Comparison of ENCODE assay signal across 8 cellular contexts in genomic region chr1:107058245-107059032, GRCh38. TPM values are rescaled to one million over a fixed set of nuclear protein-coding genes. Genes with fewer than 3 reads are reported as not detected.
A peak's percentile ranks its signal among the peaks of the same experiment; 100 is the strongest.
DNase-seq lines count a peak whose midpoint lies in the region; ATAC-seq and TF ChIP-seq lines count a peak whose summit lies in the region.
"Had no signal": no experiment of that assay in that cellular context is flagged by ENCODE, and none has a peak within 500 bp of the region (broad histone marks: within the 10 kb centered on the region; RNA-seq: fewer than 3 reads in every experiment).

No MANE protein-coding gene starts in this region.

- peaks cover 5% of the 10 kb centered on the region for H3K36me3 Mint-ChIP-seq in osteocyte (ENCODE audit: unreplicated experiment)

- H3K27ac Mint-ChIP-seq in osteocyte (ENCODE audit: unreplicated experiment), result no peak overlapping the region

- peaks cover 15% of the 10 kb centered on the region for H3K4me1 Mint-ChIP-seq in osteocyte (ENCODE audit: unreplicated experiment)

- TF ChIP-seq CTCF in GM13977 (IDR thresholded peaks at IDR 0.05; ENCODE audit: extremely low read depth, insufficient read depth, missing control alignments), result no peak
- TF ChIP-seq CTCF in osteocyte (IDR thresholded peaks at IDR 0.05), result no peak

- in situ Hi-C loops in GM13977 (cut with MboI; ENCODE audit: low pct_unique_long_range_greater_than_20kb, low sequenced_read_pairs, unreplicated experiment), result no loop called here

- H3K9me3 Mint-ChIP-seq in osteocyte (ENCODE audit: unreplicated experiment), result no peaks in the 10 kb centered on the region

- peak overlapping the region; percentile 1 for H3K4me3 ChIP-seq in effector memory CD4-positive, alpha-beta T cell (ENCODE audit: insufficient read depth, low read depth, low read length, poor library complexity, severe bottlenecking)

- H3K27me3 ChIP-seq in effector memory CD4-positive, alpha-beta T cell (replicated peaks; ENCODE audit: control insufficient read depth, insufficient read depth, low read length, poor library complexity, severe bottlenecking), result no peaks in the 10 kb centered on the region
- H3K27me3 ChIP-seq: cardiac muscle cell had no signal

- no peaks in the 10 kb centered on the region for H3K36me3 ChIP-seq in effector memory CD4-positive, alpha-beta T cell (ENCODE audit: control insufficient read depth, insufficient read depth, low read length)
- H3K36me3 ChIP-seq: cardiac muscle cell had no signal

- DNase-seq in GM13977 (ENCODE audit: low spot score) (peak; percentile 30), NOMO-1 treated with DMSO at 0.1 percent for 48 hours (lab: John Stamatoyannopoulos, UW; ENCODE audit: unreplicated experiment) (peak; percentile 53), osteocyte (ENCODE audit: extremely low spot score, unreplicated experiment) (no peak), A172 (ENCODE audit: low spot score) (no peak), dedifferentiated amniotic fluid mesenchymal stem cell (ENCODE audit: extremely low spot score) (no peak)
- no peak for DNase-seq in effector memory CD4-positive, alpha-beta T cell

- H3K27ac ChIP-seq in effector memory CD4-positive, alpha-beta T cell (ENCODE audit: insufficient read depth, low read length, poor library complexity, severe bottlenecking), result no peak overlapping the region
- H3K27ac ChIP-seq: cardiac muscle cell had no signal

- peak overlapping the region; percentile 98 for H3K4me3 Mint-ChIP-seq in osteocyte (ENCODE audit: unreplicated experiment)

- H3K27me3 Mint-ChIP-seq in osteocyte (ENCODE audit: unreplicated experiment), result no peaks in the 10 kb centered on the region

- no peaks in the 10 kb centered on the region for H3K9me3 ChIP-seq in effector memory CD4-positive, alpha-beta T cell (ENCODE audit: control insufficient read depth, low read length)

- no peak for ATAC-seq in HG03196 (IDR thresholded peaks at IDR 0.05; ENCODE audit: unreplicated experiment)

- peaks cover 10% of the 10 kb centered on the region for H3K4me1 ChIP-seq in effector memory CD4-positive, alpha-beta T cell (ENCODE audit: control insufficient read depth, insufficient read depth, low read length, poor library complexity, severe bottlenecking)

RNA-seq across cellular contexts. Expression of gene PRMT6, which starts 2.0 kb away (rescaled TPM):
- total RNA-seq in osteocyte, result 18.5 and 19.7 TPM in 2 replicates
- 3.7 and 4.7 TPM in 2 replicates for total RNA-seq in A172 (2014; rRNA removed; shearing (Covaris generic))

Comparison
In these comparisons a context has a peak if more than half of its experiments do, and no peak if none do; other contexts are left out.
1. DNase-seq: peak in GM13977 (single experiment) and NOMO-1 treated with DMSO at 0.1 percent for 48 hours (single experiment); none in effector memory CD4-positive, alpha-beta T cell (0 of 3), osteocyte (single experiment), A172 (single experiment) and dedifferentiated amniotic fluid mesenchymal stem cell (single experiment).